ENCODE assay signal across 22 cellular contexts in genomic region chr4:27027428-27027827, GRCh38.
"Had no signal": no experiment of that assay in that cellular context is flagged by ENCODE, and none has a peak within 500 bp of the region (broad histone marks: within the 10 kb centered on the region; RNA-seq: fewer than 3 reads in every experiment).

No MANE protein-coding gene starts in this region.

- H3K9me3 ChIP-seq: body of pancreas, sigmoid colon, testis, uterus had no signal

- H3K27me3 ChIP-seq: cardiac muscle cell, neural progenitor cell, sigmoid colon, testis, uterus had no signal

- DNase-seq: activated B cell treated with CpG ODN at 0.5 μM for 24 hours; activated CD4-positive, alpha-beta memory T cell treated with anti-CD3 and anti-CD28 coated beads, Interleukin-2, amount 10 ng/mL, durations not matched to agents 7 days and 5 days; activated CD4-positive, alpha-beta T cell treated with anti-CD3 and anti-CD28 coated beads for 4 hours; activated effector memory CD4-positive, alpha-beta T cell treated with anti-CD3 and anti-CD28 coated beads, Interleukin-2, amount 50 U/mL, for 16 hours; activated naive CD4-positive, alpha-beta T cell treated with anti-CD3 and anti-CD28 coated beads, Interleukin-2, amount 10 ng/mL, durations not matched to agents 7 days and 5 days; activated T-cell treated with anti-CD3 and anti-CD28 coated beads, Interleukin-2, amount 50 U/mL, for 72 hours; anterior cingulate cortex; body of pancreas; effector CD4-positive, alpha-beta T cell; foreskin melanocyte; left ventricle myocardium superior; retina; sigmoid colon; stimulated activated CD4-positive, alpha-beta T cell treated with anti-CD3 and anti-CD28 coated beads, Interleukin-15, amount 100 ng/mL, for 24 hours; stimulated activated naive B cell treated with anti-CD40 and anti-IgM and Interleukin-4, amounts not matched to agents 10 μg/mL and 1 μg/mL and 100 μg/mL, for 72 hours; T1000; testis; uterus had no signal

- H3K36me3 ChIP-seq: neural progenitor cell, uterus had no signal

- H3K4me1 ChIP-seq: body of pancreas, sigmoid colon, testis, uterus had no signal

- H3K4me3 ChIP-seq: body of pancreas, cardiac muscle cell, neural progenitor cell, sigmoid colon, smooth muscle cell, testis, uterus had no signal

- ATAC-seq: activated T-cell treated with anti-CD3 and anti-CD28 coated beads, Interleukin-2, amount 50 U/mL, for 72 hours; body of pancreas; left ventricle myocardium superior; stimulated activated naive B cell treated with anti-CD40 and anti-IgM and Interleukin-4, amounts not matched to agents 10 μg/mL and 1 μg/mL and 100 μg/mL, for 72 hours had no signal

- H3K4me1 Mint-ChIP-seq: activated CD4-positive, alpha-beta memory T cell treated with anti-CD3 and anti-CD28 coated beads, Interleukin-2, amount 10 ng/mL, durations not matched to agents 7 days and 5 days; activated naive CD4-positive, alpha-beta T cell treated with anti-CD3 and anti-CD28 coated beads, Interleukin-2, amount 10 ng/mL, durations not matched to agents 7 days and 5 days had no signal

- H3K27me3 Mint-ChIP-seq: activated B cell treated with CpG ODN at 0.5 μM for 24 hours; stimulated activated naive B cell treated with anti-CD40 and anti-IgM and Interleukin-4, amounts not matched to agents 10 μg/mL and 1 μg/mL and 100 μg/mL, for 72 hours had no signal

- H3K27ac ChIP-seq: body of pancreas, cardiac muscle cell, neural progenitor cell, sigmoid colon, testis, uterus had no signal

- H3K4me3 Mint-ChIP-seq: activated B cell treated with CpG ODN at 0.5 μM for 24 hours; activated CD4-positive, alpha-beta memory T cell treated with anti-CD3 and anti-CD28 coated beads, Interleukin-2, amount 10 ng/mL, durations not matched to agents 7 days and 5 days; activated naive CD4-positive, alpha-beta T cell treated with anti-CD3 and anti-CD28 coated beads, Interleukin-2, amount 10 ng/mL, durations not matched to agents 7 days and 5 days; activated T-cell treated with anti-CD3 and anti-CD28 coated beads, Interleukin-2, amount 50 U/mL, for 72 hours; dendritic cell treated with granulocyte-macrophage colony-stimulating factor and Interleukin-4, amounts not matched to agents 40 ng/mL and 50 ng/mL, for 4 days; neural progenitor cell; stimulated activated naive B cell treated with anti-CD40 and anti-IgM and Interleukin-4, amounts not matched to agents 10 μg/mL and 1 μg/mL and 100 μg/mL, for 72 hours had no signal

- H3K27ac Mint-ChIP-seq: activated B cell treated with CpG ODN at 0.5 μM for 24 hours; activated CD4-positive, alpha-beta memory T cell treated with anti-CD3 and anti-CD28 coated beads, Interleukin-2, amount 10 ng/mL, durations not matched to agents 7 days and 5 days; activated naive CD4-positive, alpha-beta T cell treated with anti-CD3 and anti-CD28 coated beads, Interleukin-2, amount 10 ng/mL, durations not matched to agents 7 days and 5 days; activated T-cell treated with anti-CD3 and anti-CD28 coated beads, Interleukin-2, amount 50 U/mL, for 72 hours; dendritic cell treated with granulocyte-macrophage colony-stimulating factor and Interleukin-4, amounts not matched to agents 40 ng/mL and 50 ng/mL, for 4 days; neural progenitor cell; stimulated activated naive B cell treated with anti-CD40 and anti-IgM and Interleukin-4, amounts not matched to agents 10 μg/mL and 1 μg/mL and 100 μg/mL, for 72 hours had no signal

- H3K9me3 Mint-ChIP-seq: activated B cell treated with CpG ODN at 0.5 μM for 24 hours; activated CD4-positive, alpha-beta memory T cell treated with anti-CD3 and anti-CD28 coated beads, Interleukin-2, amount 10 ng/mL, durations not matched to agents 7 days and 5 days; activated naive CD4-positive, alpha-beta T cell treated with anti-CD3 and anti-CD28 coated beads, Interleukin-2, amount 10 ng/mL, durations not matched to agents 7 days and 5 days; activated T-cell treated with anti-CD3 and anti-CD28 coated beads, Interleukin-2, amount 50 U/mL, for 72 hours; dendritic cell treated with granulocyte-macrophage colony-stimulating factor and Interleukin-4, amounts not matched to agents 40 ng/mL and 50 ng/mL, for 4 days; neural progenitor cell; stimulated activated naive B cell treated with anti-CD40 and anti-IgM and Interleukin-4, amounts not matched to agents 10 μg/mL and 1 μg/mL and 100 μg/mL, for 72 hours had no signal
